ENCODE assay signal across 8 cellular contexts in the genomic region with DNA sequence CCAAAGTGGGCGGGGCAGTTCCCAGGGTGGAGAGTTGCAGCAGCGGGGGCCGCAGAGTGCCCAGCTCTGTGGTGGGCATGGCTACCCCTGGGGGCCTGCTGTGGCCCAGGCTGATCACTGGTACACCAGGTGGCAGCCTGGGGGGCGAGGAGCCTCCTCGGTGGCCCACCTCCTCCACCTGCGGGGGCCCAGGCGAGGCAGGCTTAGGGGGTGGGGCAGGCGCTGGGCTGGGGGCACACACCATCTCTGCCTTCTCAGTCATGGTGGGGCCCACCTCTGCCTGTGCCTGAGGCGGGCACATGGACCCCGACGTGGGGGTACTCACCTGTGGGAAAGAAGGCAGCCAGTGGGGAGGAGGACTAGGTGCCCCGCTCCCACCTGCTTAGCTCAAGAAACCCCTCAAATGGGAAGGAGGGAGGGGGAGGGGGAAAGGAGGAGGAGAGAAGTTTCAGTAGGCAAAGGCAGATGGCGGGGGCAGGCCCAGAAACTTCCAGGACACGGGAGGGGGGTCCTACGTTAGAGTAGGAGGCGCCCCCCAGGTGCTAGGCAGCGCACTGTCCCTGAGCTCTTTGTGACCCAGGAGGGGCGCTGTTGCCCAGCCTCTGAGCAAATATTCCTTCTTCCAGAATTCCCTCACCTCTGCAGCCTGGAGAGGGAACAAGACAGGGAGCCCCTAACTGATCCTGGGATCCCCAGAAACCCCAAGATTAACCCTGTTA. TPM values are rescaled to one million over a fixed set of nuclear protein-coding genes. Genes with fewer than 3 reads are reported as not detected.
A peak's percentile ranks its signal among the peaks of the same experiment; 100 is the strongest.
DNase-seq lines count a peak whose midpoint lies in the region; ATAC-seq, FAIRE-seq and TF ChIP-seq lines count a peak whose summit lies in the region.

No MANE protein-coding gene starts in this region.

- H3K9me3 Mint-ChIP-seq in astrocyte (ENCODE audit: unreplicated experiment) = peaks cover 10% of the 10 kb centered on the region

- FAIRE-seq in astrocyte (lab: Jason Lieb, UNC) = no peak

- no peak overlapping the region for H3K9ac ChIP-seq in GM23248
- H3K9ac ChIP-seq in astrocyte (ENCODE audit: low read length) = no peak overlapping the region

- WGBS in GM23248 (ENCODE audit: low coverage in 1 of 2, low lambda C conversion rate in 2 of 2, missing lambda C conversion rate in 2 of 2), 2 experiments = 73 to 76% methylated on average over 4 to 18 of the region's 18 CpGs

- DNase-seq in AG04450 (ENCODE audit: low read depth, low spot score) (no peak), GM23248 (peak; percentile 44), astrocyte (ENCODE audit: low read depth) (no peak), lung microvascular endothelial cell (ENCODE audit: low read depth in 2 of 2) (peak; percentile 70 to 76), HEK293T (ENCODE audit: extremely low spot score) (no peak), NCI-H774 (lab: John Stamatoyannopoulos, UW) (no peak), occipital lobe (lab: John Stamatoyannopoulos, UW) (no peak)

- H3K4me2 ChIP-seq in GM23248 (ENCODE audit: unreplicated experiment) = no peak overlapping the region
- no peak overlapping the region for H3K4me2 ChIP-seq in astrocyte (ENCODE audit: low read length)

- H3K9me3 ChIP-seq in AG04450 (ENCODE audit: control insufficient read depth, insufficient read depth, low read length) (peaks cover 2% of the 10 kb centered on the region; the same call in 1 of the 2 replicates), GM23248 (ENCODE audit: low read depth) (no peaks in the 10 kb centered on the region), astrocyte (ENCODE audit: insufficient read depth, low read depth, low read length) (no peaks in the 10 kb centered on the region)

- CTCF ChIA-PET in AG04450 (lab: Charles Lee) = interaction anchor here (0.6 to 1.4 kb wide), 6 partner anchors 17 to 136 kb away, joined by 3 to 12 read pairs (median 6); no protein-coding TSS in a partner anchor
- CTCF ChIA-PET in HEK293T (lab: Yijun Ruan, JAX) = interaction anchor here (0.7 to 1.3 kb wide), 3 partner anchors 49 to 133 kb away, joined by 3 to 4 read pairs (median 3); partner anchors contain the start of genes IER2 and STX10

- H3K36me3 Mint-ChIP-seq in astrocyte (ENCODE audit: low read depth, unreplicated experiment) = peaks cover 7% of the 10 kb centered on the region

- H3K27ac Mint-ChIP-seq in astrocyte (ENCODE audit: unreplicated experiment) = peak overlapping the region; percentile 53

- in situ Hi-C loops in GM23248 (cut with MboI) = no loop called here

- no peak overlapping the region for H3K4me3 Mint-ChIP-seq in astrocyte (ENCODE audit: unreplicated experiment)

- H3K27ac ChIP-seq in AG04450 (ENCODE audit: low read depth, low read length) (no peak overlapping the region), GM23248 (no peak overlapping the region), astrocyte (ENCODE audit: low read depth, low read length) (no peak overlapping the region)

- ATAC-seq in GM21528 (IDR thresholded peaks at IDR 0.05; ENCODE audit: low FRiP score, unreplicated experiment) = no peak

- peaks cover 27% of the 10 kb centered on the region for H3K27me3 Mint-ChIP-seq in astrocyte (ENCODE audit: low read depth, unreplicated experiment)

- POLR2A ChIA-PET in AG04450 (lab: Yijun Ruan, JAX) (no interaction called here), HEK293T (lab: Yijun Ruan, JAX) (interaction anchor here (1.1 to 1.2 kb wide), 2 partner anchors 17 to 62 kb away, joined by 3 to 4 read pairs; partner anchors contain the start of gene NACC1)

- H4K20me1 ChIP-seq in GM23248 (ENCODE audit: insufficient read depth) = no peaks in the 10 kb centered on the region
- peaks cover 6% of the 10 kb centered on the region for H4K20me1 ChIP-seq in astrocyte (ENCODE audit: insufficient read depth, low read length)

- TF ChIP-seq CTCF in AG04450 (IDR thresholded peaks at IDR 0.05; ENCODE audit: low read depth, low read length) (peak; percentile 26), astrocyte (IDR thresholded peaks at IDR 0.05; ENCODE audit: insufficient read depth, low read depth, low read length) (no peak)

- no peaks in the 10 kb centered on the region; the same call in 1 of the 2 replicates for H3K36me3 ChIP-seq in GM23248 (ENCODE audit: low read depth)
- H3K36me3 ChIP-seq in astrocyte (ENCODE audit: insufficient read depth, low read length) = no peaks in the 10 kb centered on the region

- no peak overlapping the region for H3K4me3 ChIP-seq in AG04450 (ENCODE audit: low read depth, low read length)
- no peak overlapping the region for H3K4me3 ChIP-seq in GM23248
- no peak overlapping the region for H3K4me3 ChIP-seq in astrocyte (ENCODE audit: insufficient read depth, low read depth, low read length)

- H2AFZ ChIP-seq in GM23248 (no peak overlapping the region), astrocyte (ENCODE audit: low read depth, low read length) (no peak overlapping the region)

- peaks cover 4% of the 10 kb centered on the region for H3K79me2 ChIP-seq in GM23248 (ENCODE audit: insufficient read depth)
- no peaks in the 10 kb centered on the region for H3K79me2 ChIP-seq in astrocyte (ENCODE audit: insufficient read depth, low read length)

- no peaks in the 10 kb centered on the region for H3K9me2 ChIP-seq in GM23248 (ENCODE audit: insufficient read depth)

- H3K4me1 Mint-ChIP-seq in astrocyte (ENCODE audit: low read depth, unreplicated experiment) = peaks cover 3% of the 10 kb centered on the region

- peaks cover 7% of the 10 kb centered on the region; the same call in 1 of the 2 replicates for H3F3A ChIP-seq in GM23248 (ENCODE audit: insufficient read depth)

- no peaks in the 10 kb centered on the region for H3K27me3 ChIP-seq in AG04450 (ENCODE audit: control insufficient read depth, insufficient read depth, low read length)
- no peaks in the 10 kb centered on the region for H3K27me3 ChIP-seq in GM23248 (replicated peaks; ENCODE audit: insufficient read depth)
- H3K27me3 ChIP-seq in astrocyte (ENCODE audit: insufficient read depth, low read length) = no peaks in the 10 kb centered on the region

- H3K4me1 ChIP-seq in GM23248 (ENCODE audit: insufficient read depth) (peaks cover 2% of the 10 kb centered on the region; the same call in 1 of the 2 replicates), astrocyte (ENCODE audit: insufficient read depth, low read length) (peaks cover 5% of the 10 kb centered on the region)

TF ChIP-seq in HEK293T, 16 proteins besides CTCF, POLR2A, EP300 and RAD21 (continues in another document):
- TF ChIP-seq ELF4 (IDR thresholded peaks at IDR 0.05) (no peak), PKNOX1 (IDR thresholded peaks at IDR 0.05) (no peak), FOXM1 (IDR thresholded peaks at IDR 0.05; ENCODE audit: borderline replicate concordance) (no peak), NFRKB (IDR thresholded peaks at IDR 0.05) (no peak), ARNT (IDR thresholded peaks at IDR 0.05) (no peak), FOXA1 (IDR thresholded peaks at IDR 0.05) (no peak), LEF1 (IDR thresholded peaks at IDR 0.05; ENCODE audit: borderline replicate concordance) (no peak), HDGF (IDR thresholded peaks at IDR 0.05; ENCODE audit: borderline replicate concordance) (no peak), CTBP1 (IDR thresholded peaks at IDR 0.05; ENCODE audit: borderline replicate concordance) (no peak), BHLHE40 (IDR thresholded peaks at IDR 0.05; ENCODE audit: borderline replicate concordance) (no peak), L3MBTL2 (conservative IDR thresholded peaks at IDR 0.05) (no peak), TARDBP (IDR thresholded peaks at IDR 0.05) (no peak)

RNA-seq across cellular contexts. Expression of gene LYL1, which starts 1.6 kb away (rescaled TPM):
- polyA plus RNA-seq in AG04450 (2011; rRNA removed) = 0.11 and 0.29 TPM in 2 replicates
- polyA minus RNA-seq in AG04450 (2011; rRNA and poly(A)+ RNA removed) = 0.14 and 0.17 TPM in 2 replicates
- total RNA-seq in GM23248 (2014; rRNA removed; shearing (Covaris generic)) = not detected in 2 replicates
- 0.18 TPM in 1 of 2 replicates, not detected in the other for polyA plus RNA-seq in GM23248 (2016; fragmentation: Nextera tagmentation; extraction: Ambion mirVana)
- total RNA-seq in astrocyte = 0.27 TPM in 1 of 2 replicates, not detected in the other
- total RNA-seq in lung microvascular endothelial cell = 17.3 and 28.8 TPM in 2 replicates
- 3.3 TPM for total RNA-seq in occipital lobe

RNA-seq across cellular contexts. Expression of gene TRMT1, which starts 15.5 kb away (rescaled TPM):
- polyA plus RNA-seq in AG04450 (2011; rRNA removed) = 17.3 and 21.0 TPM in 2 replicates
- 15.6 and 24.6 TPM in 2 replicates for polyA minus RNA-seq in AG04450 (2011; rRNA and poly(A)+ RNA removed)
- total RNA-seq in GM23248 (2014; rRNA removed; shearing (Covaris generic)) = 30.4 and 33.0 TPM in 2 replicates
- polyA plus RNA-seq in GM23248 (2016; fragmentation: Nextera tagmentation; extraction: Ambion mirVana) = 27.0 and 31.8 TPM in 2 replicates
- 43.0 and 43.3 TPM in 2 replicates for total RNA-seq in astrocyte
- 17.4 and 26.6 TPM in 2 replicates for total RNA-seq in lung microvascular endothelial cell
- total RNA-seq in occipital lobe = 27.1 TPM

RNA-seq across cellular contexts. Expression of gene NACC1, which starts 17.0 kb away (rescaled TPM):
- 43.4 and 76.4 TPM in 2 replicates for polyA plus RNA-seq in AG04450 (2011; rRNA removed)
- polyA minus RNA-seq in AG04450 (2011; rRNA and poly(A)+ RNA removed) = 38.2 and 51.8 TPM in 2 replicates
- total RNA-seq in GM23248 (2014; rRNA removed; shearing (Covaris generic)) = 104 and 105 TPM in 2 replicates
- 1.4 and 2.6 TPM in 2 replicates for polyA plus RNA-seq in GM23248 (2016; fragmentation: Nextera tagmentation; extraction: Ambion mirVana)
- total RNA-seq in astrocyte = 96.4 and 104 TPM in 2 replicates
- total RNA-seq in lung microvascular endothelial cell = 32.7 and 34.1 TPM in 2 replicates
- total RNA-seq in occipital lobe = 13.1 TPM

RNA-seq across cellular contexts. Expression of gene STX10, which starts 49.1 kb away (rescaled TPM):
- polyA plus RNA-seq in AG04450 (2011; rRNA removed) (47.9 and 57.6 TPM in 2 replicates), GM23248 (2016; fragmentation: Nextera tagmentation; extraction: Ambion mirVana) (55.6 and 62.4 TPM in 2 replicates)
- 56.7 and 83.9 TPM in 2 replicates for polyA minus RNA-seq in AG04450 (2011; rRNA and poly(A)+ RNA removed)
- total RNA-seq in GM23248 (2014; rRNA removed; shearing (Covaris generic)) = 56.4 and 80.5 TPM in 2 replicates
- total RNA-seq in astrocyte (39.7 and 39.8 TPM in 2 replicates), lung microvascular endothelial cell (46.4 and 56.0 TPM in 2 replicates), occipital lobe (20.3 TPM)

RNA-seq across cellular contexts. Expression of gene IER2, which starts 49.2 kb away (rescaled TPM):
- polyA plus RNA-seq in AG04450 (2011; rRNA removed) (15.3 and 21.3 TPM in 2 replicates), GM23248 (2016; fragmentation: Nextera tagmentation; extraction: Ambion mirVana) (84.0 and 88.6 TPM in 2 replicates)
- polyA minus RNA-seq in AG04450 (2011; rRNA and poly(A)+ RNA removed) = 8.1 and 10.7 TPM in 2 replicates
- 27.8 and 30.4 TPM in 2 replicates for total RNA-seq in GM23248 (2014; rRNA removed; shearing (Covaris generic))
- total RNA-seq in astrocyte (58.7 and 71.3 TPM in 2 replicates), lung microvascular endothelial cell (19.0 and 31.2 TPM in 2 replicates), occipital lobe (9.4 TPM)

Comparison
In these comparisons a context has a peak if more than half of its experiments do, and no peak if none do; other contexts are left out.
1. DNase-seq: peak in GM23248 (single experiment) and lung microvascular endothelial cell (2 of 2); none in AG04450 (single experiment), astrocyte (single experiment), HEK293T (single experiment), NCI-H774 (single experiment) and occipital lobe (single experiment).